ENCODE assay signal across 9 cellular contexts in the genomic region with DNA sequence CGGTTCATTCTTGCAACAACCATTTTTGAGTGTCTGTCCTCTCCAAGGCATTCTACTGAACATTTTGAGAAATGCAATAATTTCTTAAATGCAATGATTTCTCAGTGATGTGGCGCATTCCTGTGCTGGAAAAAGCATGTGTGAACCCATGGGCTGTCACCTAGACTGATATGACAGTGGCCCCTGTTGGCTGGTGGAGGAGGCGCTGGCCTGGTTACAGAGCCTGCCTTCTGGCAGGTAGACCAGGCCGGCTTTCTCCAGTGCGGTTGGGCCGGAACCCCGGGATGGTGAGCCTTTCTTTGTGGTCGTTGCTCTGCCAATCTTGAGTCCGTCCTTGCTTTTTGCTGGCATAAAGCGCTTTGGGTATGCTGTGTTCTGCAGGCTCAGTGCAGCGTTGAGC. TPM values are rescaled to one million over a fixed set of nuclear protein-coding genes. Genes with fewer than 3 reads are reported as not detected.
A peak's percentile ranks its signal among the peaks of the same experiment; 100 is the strongest.
DNase-seq lines count a peak whose midpoint lies in the region; ATAC-seq and TF ChIP-seq lines count a peak whose summit lies in the region.
"Had no signal": no experiment of that assay in that cellular context is flagged by ENCODE, and none has a peak within 500 bp of the region (broad histone marks: within the 10 kb centered on the region; RNA-seq: fewer than 3 reads in every experiment).

No MANE protein-coding gene starts in this region.

- 90 to 95% methylated on average over 11 of the region's 11 CpGs for whole genome bisulfite sequencing in lower leg skin, 2 donors

- H3K4me1 Mint-ChIP-seq in neural crest cell: peaks cover 5% of the 10 kb centered on the region
- peaks cover 39% of the 10 kb centered on the region for H3K4me1 Mint-ChIP-seq in activated T-helper 1 cell treated with anti-CD3 and anti-CD28 coated beads, Interleukin-12 subunit alpha, Interleukin-12 subunit beta, Interleukin-2, Interleukin-4 antibody, amounts not matched to agents 30 ng/mL and 10 ng/mL and 1 ng/mL, durations not matched to agents 14 hours and 24 hours and 36 hours (ENCODE audit: low read depth)

- intact Hi-C loops in lower leg skin (cut with DNase I; ENCODE audit: low total_unique reads): no loop called here
- intact Hi-C loops in activated T-helper 1 cell treated with anti-CD3 and anti-CD28 coated beads, Interleukin-12 subunit alpha, Interleukin-12 subunit beta, Interleukin-2, Interleukin-4 antibody, amounts not matched to agents 30 ng/mL and 10 ng/mL and 1 ng/mL, durations not matched to agents 14 hours and 24 hours and 36 hours (cut with micrococcal nuclease): no loop called here

- H3K9me3 Mint-ChIP-seq in neural crest cell: no peaks in the 10 kb centered on the region
- no peaks in the 10 kb centered on the region for H3K9me3 Mint-ChIP-seq in activated T-helper 1 cell treated with anti-CD3 and anti-CD28 coated beads, Interleukin-12 subunit alpha, Interleukin-12 subunit beta, Interleukin-2, Interleukin-4 antibody, amounts not matched to agents 30 ng/mL and 10 ng/mL and 1 ng/mL, durations not matched to agents 14 hours and 24 hours and 36 hours

- no peak for ATAC-seq in GM19395 (IDR thresholded peaks at IDR 0.05; ENCODE audit: unreplicated experiment)

- H3K4me3 Mint-ChIP-seq in neural crest cell: no peak overlapping the region
- H3K4me3 Mint-ChIP-seq in activated T-helper 1 cell treated with anti-CD3 and anti-CD28 coated beads, Interleukin-12 subunit alpha, Interleukin-12 subunit beta, Interleukin-2, Interleukin-4 antibody, amounts not matched to agents 30 ng/mL and 10 ng/mL and 1 ng/mL, durations not matched to agents 14 hours and 24 hours and 36 hours: no peak overlapping the region

- TF ChIP-seq CTCF in neural crest cell (conservative IDR thresholded peaks at IDR 0.05): no peak
- no peak for TF ChIP-seq CTCF in lower leg skin (IDR thresholded peaks at IDR 0.05)

- TF ChIP-seq POLR2A in lower leg skin (IDR thresholded peaks at IDR 0.05): no peak

- DNase-seq in ELR (ENCODE audit: low read depth) (peak; percentile 52), M059J (ENCODE audit: low read depth) (peak; percentile 8), cerebellum (ENCODE audit: low spot score) (peak; percentile 85), neural crest cell (ENCODE audit: low read depth, low spot score) (no peak), lower leg skin (ENCODE audit: low spot score in 2 of 2) (no peak), GM03348 (ENCODE audit: low spot score) (no peak)
- DNase-seq in activated T-helper 1 cell treated with anti-CD3 and anti-CD28 coated beads, Interleukin-12 subunit alpha, Interleukin-12 subunit beta, Interleukin-2, Interleukin-4 antibody, amounts not matched to agents 30 ng/mL and 10 ng/mL and 1 ng/mL, durations not matched to agents 14 hours and 24 hours and 36 hours (ENCODE audit: low spot score): no peak

- H3K36me3 Mint-ChIP-seq in neural crest cell (ENCODE audit: low read depth): no peaks in the 10 kb centered on the region
- H3K36me3 Mint-ChIP-seq in activated T-helper 1 cell treated with anti-CD3 and anti-CD28 coated beads, Interleukin-12 subunit alpha, Interleukin-12 subunit beta, Interleukin-2, Interleukin-4 antibody, amounts not matched to agents 30 ng/mL and 10 ng/mL and 1 ng/mL, durations not matched to agents 14 hours and 24 hours and 36 hours (ENCODE audit: low read depth): no peaks in the 10 kb centered on the region

- H3K4me3 ChIP-seq in lower leg skin (ENCODE audit: low read depth, poor library complexity, severe bottlenecking): no peak overlapping the region
- H3K4me3 ChIP-seq: thyroid gland had no signal

- peak overlapping the region; percentile 20 for H3K27ac Mint-ChIP-seq in neural crest cell (ENCODE audit: unreplicated experiment)
- no peak overlapping the region for H3K27ac Mint-ChIP-seq in activated T-helper 1 cell treated with anti-CD3 and anti-CD28 coated beads, Interleukin-12 subunit alpha, Interleukin-12 subunit beta, Interleukin-2, Interleukin-4 antibody, amounts not matched to agents 30 ng/mL and 10 ng/mL and 1 ng/mL, durations not matched to agents 14 hours and 24 hours and 36 hours

- no peaks in the 10 kb centered on the region for H3K27me3 Mint-ChIP-seq in neural crest cell (ENCODE audit: low read depth)
- H3K27me3 Mint-ChIP-seq in activated T-helper 1 cell treated with anti-CD3 and anti-CD28 coated beads, Interleukin-12 subunit alpha, Interleukin-12 subunit beta, Interleukin-2, Interleukin-4 antibody, amounts not matched to agents 30 ng/mL and 10 ng/mL and 1 ng/mL, durations not matched to agents 14 hours and 24 hours and 36 hours (ENCODE audit: insufficient read depth): no peaks in the 10 kb centered on the region

RNA-seq across cellular contexts. Expression of a gene that starts 33.7 kb away (rescaled TPM):
- total RNA-seq in M059J (2014; rRNA removed; shearing (Covaris generic)): 5.5 and 5.9 TPM in 2 replicates
- total RNA-seq in cerebellum (14.4 TPM), neural crest cell (6.7 and 6.9 TPM in 2 replicates), lower leg skin (10 to 100 TPM; 14.1 to 23.3 (median 17.6) TPM)
- total RNA-seq in activated T-helper 1 cell treated with anti-CD3 and anti-CD28 coated beads, Interleukin-12 subunit alpha, Interleukin-12 subunit beta, Interleukin-2, Interleukin-4 antibody, amounts not matched to agents 30 ng/mL and 10 ng/mL and 1 ng/mL, durations not matched to agents 14 hours and 24 hours and 36 hours: 12.7 and 13.5 TPM in 2 replicates

RNA-seq across cellular contexts. Expression of a gene that starts 35.4 kb away (rescaled TPM):
- total RNA-seq in M059J (2014; rRNA removed; shearing (Covaris generic)): 8.4 and 10.5 TPM in 2 replicates
- total RNA-seq in cerebellum (26.1 TPM), neural crest cell (9.2 and 12.1 TPM in 2 replicates), lower leg skin (10 to 100 TPM; 11.7 to 29.3 (median 24.2) TPM)
- total RNA-seq in activated T-helper 1 cell treated with anti-CD3 and anti-CD28 coated beads, Interleukin-12 subunit alpha, Interleukin-12 subunit beta, Interleukin-2, Interleukin-4 antibody, amounts not matched to agents 30 ng/mL and 10 ng/mL and 1 ng/mL, durations not matched to agents 14 hours and 24 hours and 36 hours: 19.1 and 23.3 TPM in 2 replicates

Comparison
In these comparisons a context has a peak if more than half of its experiments do, and no peak if none do; other contexts are left out.
1. DNase-seq: peak in ELR (single experiment), M059J (single experiment) and cerebellum (single experiment); none in neural crest cell (single experiment), lower leg skin (0 of 2), activated T-helper 1 cell treated with anti-CD3 and anti-CD28 coated beads, Interleukin-12 subunit alpha, Interleukin-12 subunit beta, Interleukin-2, Interleukin-4 antibody, amounts not matched to agents 30 ng/mL and 10 ng/mL and 1 ng/mL, durations not matched to agents 14 hours and 24 hours and 36 hours (single experiment) and GM03348 (single experiment).